ENCODE assay signal across 8 cellular contexts in the genomic region with DNA sequence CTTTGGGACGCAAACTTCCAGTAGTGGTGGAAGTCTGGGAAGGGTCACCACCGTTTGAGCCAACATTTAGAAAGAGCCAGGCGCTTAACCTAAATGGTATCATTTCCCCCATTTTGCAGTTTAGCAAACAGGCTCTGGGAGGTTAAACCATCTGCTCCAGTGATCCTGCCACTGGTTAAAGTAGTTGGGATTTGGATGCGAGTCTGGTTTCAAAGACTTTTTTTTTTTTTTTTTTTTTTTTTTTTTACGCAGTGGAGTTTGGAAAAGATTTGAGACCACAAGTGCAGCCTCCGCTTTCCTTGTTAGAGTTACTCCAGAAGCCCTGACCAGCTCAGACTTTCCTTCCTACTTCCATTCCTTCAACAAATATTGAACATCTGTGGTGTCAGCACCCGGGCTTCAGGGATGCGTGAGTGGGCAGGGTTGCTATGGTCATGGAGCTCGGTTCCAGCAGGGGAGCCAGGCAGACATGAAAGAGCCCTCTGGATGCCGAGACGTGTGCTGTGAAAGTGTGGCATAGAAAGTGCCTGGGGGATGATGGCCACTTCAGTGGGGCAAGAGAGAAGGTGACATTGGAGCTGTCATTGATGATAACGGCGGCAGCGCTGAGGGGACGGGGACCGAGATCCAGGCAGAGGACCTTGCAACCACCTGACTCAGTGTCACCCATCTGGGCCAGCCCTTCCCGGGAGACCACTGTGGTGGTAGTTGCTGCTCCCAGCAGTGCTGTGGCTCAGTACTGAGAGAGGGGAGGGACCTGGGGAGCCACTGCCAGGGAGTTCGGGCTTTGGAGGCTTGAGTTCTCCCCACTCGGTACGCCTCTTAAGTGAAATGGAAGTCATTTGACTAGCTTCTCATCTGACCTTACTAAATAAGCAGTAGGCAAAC. TPM values are rescaled to one million over a fixed set of nuclear protein-coding genes. Genes with fewer than 3 reads are reported as not detected.
DNase-seq lines count a peak whose midpoint lies in the region; ATAC-seq and TF ChIP-seq lines count a peak whose summit lies in the region.

No MANE protein-coding gene starts in this region.

- 13% methylated on average over 20 of the region's 20 CpGs for WGBS in heart right ventricle, 2 donors
- 4% methylated on average over 20 of the region's 20 CpGs for WGBS in prostate gland

- peaks cover 0 to 4% (median 2%) of the 10 kb centered on the region in 7 donors for H3K27me3 ChIP-seq in heart right ventricle
- H3K27me3 ChIP-seq in prostate gland (replicated peaks; ENCODE audit: insufficient read depth): no peaks in the 10 kb centered on the region

- intact Hi-C loops in heart right ventricle (cut with DNase I) (no loop called here), prostate gland (cut with DNase I) (no loop called here)

- DNase-seq in G401 (ENCODE audit: low spot score): peak; percentile 59
- peak; percentile 43 for DNase-seq in LHCN-M2 (ENCODE audit: low read depth)
- DNase-seq in activated T-cell treated with anti-CD3 and anti-CD28 coated beads, Interleukin-2, amount 50 U/mL, for 48 hours: peak; percentile 39 to 46
- no peak for DNase-seq in heart right ventricle
- no peak for DNase-seq in prostate gland (ENCODE audit: low spot score)
- DNase-seq in LoVo (ENCODE audit: low spot score): no peak
- no peak for DNase-seq in effector CD4-positive, alpha-beta T cell

- peak in 7 of 8 donors; percentile 3 to 25 (median 8) for ATAC-seq in heart right ventricle
- no peak for ATAC-seq in HG02870 (IDR thresholded peaks at IDR 0.05; ENCODE audit: unreplicated experiment)

- no peak for TF ChIP-seq POLR2A in prostate gland (IDR thresholded peaks at IDR 0.05)

- H3K36me3 ChIP-seq in heart right ventricle (no peaks in the 10 kb centered on the region), prostate gland (no peaks in the 10 kb centered on the region)

- peaks cover 6 to 31% (median 22%) of the 10 kb centered on the region in 9 donors for H3K4me1 ChIP-seq in heart right ventricle
- H3K4me1 ChIP-seq in prostate gland (replicated peaks): no peaks in the 10 kb centered on the region

- H3K9me3 ChIP-seq in heart right ventricle (no peaks in the 10 kb centered on the region), prostate gland (no peaks in the 10 kb centered on the region)

- H3K27ac ChIP-seq in heart right ventricle (peak overlapping the region; percentile 82 to 98 (median 96)), prostate gland (peak overlapping the region; percentile 96 to 97)

- in situ Hi-C loops in G401 (cut with HindIII; ENCODE audit: low sequenced_read_pairs): no loop called here

- H3K4me3 ChIP-seq in heart right ventricle: peak overlapping the region; percentile 53 to 92 (median 88)
- peak overlapping the region; percentile 79 to 80 for H3K4me3 ChIP-seq in prostate gland

- TF ChIP-seq CTCF in heart right ventricle (IDR thresholded peaks at IDR 0.05) (no peak), prostate gland (IDR thresholded peaks at IDR 0.05) (peak in 1 of 4 experiments; percentile 7)

RNA-seq across cellular contexts. Expression of a gene that starts 1.1 kb away (rescaled TPM):
- not detected in 2 replicates for total RNA-seq in G401 (2014; rRNA removed; shearing (Covaris generic))
- total RNA-seq in LHCN-M2 (2014; rRNA removed): not detected in 2 replicates
- polyA plus RNA-seq in LHCN-M2 (2012): not detected
- total RNA-seq in heart right ventricle: not detected
- polyA plus RNA-seq in heart right ventricle: not detected
- not detected for total RNA-seq in prostate gland

RNA-seq across cellular contexts. Expression of a gene that starts 15.7 kb away (rescaled TPM):
- total RNA-seq in G401 (2014; rRNA removed; shearing (Covaris generic)): 4.9 and 7.1 TPM in 2 replicates
- total RNA-seq in LHCN-M2 (2014; rRNA removed): 0.06 TPM in 1 of 2 replicates, not detected in the other
- not detected for polyA plus RNA-seq in LHCN-M2 (2012)
- under 1 TPM; 0.07 to 0.40 (median 0.16) TPM for total RNA-seq in heart right ventricle
- under 1 TPM; 0.15 to 0.16 TPM for polyA plus RNA-seq in heart right ventricle
- total RNA-seq in prostate gland: 1 to 10 TPM in 1 of 2 donors, under 1 TPM in 1; 0.59 to 1.7 TPM

Comparison
In these comparisons a context has a peak if more than half of its experiments do, and no peak if none do; other contexts are left out.
1. DNase-seq: peak in G401 (single experiment), LHCN-M2 (single experiment) and activated T-cell treated with anti-CD3 and anti-CD28 coated beads, Interleukin-2, amount 50 U/mL, for 48 hours (2 of 2); none in heart right ventricle (0 of 2), prostate gland (single experiment), LoVo (single experiment) and effector CD4-positive, alpha-beta T cell (single experiment).